ENCODE assay signal across 1 cellular context in the genomic region with DNA sequence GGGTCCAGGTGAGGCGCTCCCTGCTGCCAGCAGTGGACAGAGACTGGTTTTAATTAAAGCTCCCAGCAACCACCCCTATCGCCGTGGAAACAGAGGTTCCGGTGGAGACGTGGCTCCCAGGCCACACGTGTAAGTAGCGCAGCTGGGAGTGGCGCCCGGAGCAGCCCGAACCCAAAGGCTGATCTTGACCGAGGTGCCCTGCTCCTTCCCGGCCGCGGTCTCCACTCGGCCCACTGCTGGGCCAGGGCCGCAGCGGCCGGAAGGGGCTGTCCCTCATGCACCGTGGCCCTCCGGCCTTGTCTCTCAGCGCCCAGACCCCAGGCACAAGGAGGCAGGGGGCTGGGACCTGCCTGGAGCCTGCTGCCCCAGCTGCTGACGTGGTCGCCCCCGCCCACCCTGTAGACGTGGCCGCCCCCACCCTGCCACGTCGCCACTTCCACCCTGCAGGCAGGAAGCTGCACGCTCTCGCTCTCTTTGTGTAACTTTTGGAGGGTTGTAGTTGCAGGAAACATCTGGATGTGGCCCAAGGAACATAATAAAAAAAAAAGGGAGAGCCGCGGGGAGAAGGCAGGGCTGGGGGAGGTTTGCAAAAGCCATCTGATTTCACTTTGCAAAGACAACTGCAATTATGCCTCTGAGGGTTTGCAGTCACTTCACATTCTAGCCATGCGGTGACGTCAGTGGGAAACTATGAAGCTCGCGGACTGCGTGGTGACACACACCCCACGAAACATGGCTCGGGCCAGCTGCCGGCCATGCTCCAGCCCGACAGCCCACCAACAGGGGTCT.
TF ChIP-seq lines count a peak whose summit lies in the region.

No MANE protein-coding gene starts in this region.

TF ChIP-seq in GM23338, 12 proteins besides CTCF, POLR2A, EP300 and RAD21:
- TF ChIP-seq, protein P1, sequence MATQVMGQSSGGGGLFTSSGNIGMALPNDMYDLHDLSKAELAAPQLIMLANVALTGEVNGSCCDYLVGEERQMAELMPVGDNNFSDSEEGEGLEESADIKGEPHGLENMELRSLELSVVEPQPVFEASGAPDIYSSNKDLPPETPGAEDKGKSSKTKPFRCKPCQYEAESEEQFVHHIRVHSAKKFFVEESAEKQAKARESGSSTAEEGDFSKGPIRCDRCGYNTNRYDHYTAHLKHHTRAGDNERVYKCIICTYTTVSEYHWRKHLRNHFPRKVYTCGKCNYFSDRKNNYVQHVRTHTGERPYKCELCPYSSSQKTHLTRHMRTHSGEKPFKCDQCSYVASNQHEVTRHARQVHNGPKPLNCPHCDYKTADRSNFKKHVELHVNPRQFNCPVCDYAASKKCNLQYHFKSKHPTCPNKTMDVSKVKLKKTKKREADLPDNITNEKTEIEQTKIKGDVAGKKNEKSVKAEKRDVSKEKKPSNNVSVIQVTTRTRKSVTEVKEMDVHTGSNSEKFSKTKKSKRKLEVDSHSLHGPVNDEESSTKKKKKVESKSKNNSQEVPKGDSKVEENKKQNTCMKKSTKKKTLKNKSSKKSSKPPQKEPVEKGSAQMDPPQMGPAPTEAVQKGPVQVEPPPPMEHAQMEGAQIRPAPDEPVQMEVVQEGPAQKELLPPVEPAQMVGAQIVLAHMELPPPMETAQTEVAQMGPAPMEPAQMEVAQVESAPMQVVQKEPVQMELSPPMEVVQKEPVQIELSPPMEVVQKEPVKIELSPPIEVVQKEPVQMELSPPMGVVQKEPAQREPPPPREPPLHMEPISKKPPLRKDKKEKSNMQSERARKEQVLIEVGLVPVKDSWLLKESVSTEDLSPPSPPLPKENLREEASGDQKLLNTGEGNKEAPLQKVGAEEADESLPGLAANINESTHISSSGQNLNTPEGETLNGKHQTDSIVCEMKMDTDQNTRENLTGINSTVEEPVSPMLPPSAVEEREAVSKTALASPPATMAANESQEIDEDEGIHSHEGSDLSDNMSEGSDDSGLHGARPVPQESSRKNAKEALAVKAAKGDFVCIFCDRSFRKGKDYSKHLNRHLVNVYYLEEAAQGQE (IDR thresholded peaks at IDR 0.05; ENCODE audit: unreplicated experiment): no peak
- no peak for TF ChIP-seq ZNF114 (CRISPR knock-in tag; IDR thresholded peaks at IDR 0.05)
- TF ChIP-seq EZH2phosphoT487 (IDR thresholded peaks at IDR 0.05; ENCODE audit: unreplicated experiment): no peak
- no peak for TF ChIP-seq EZH2 (IDR thresholded peaks at IDR 0.05; ENCODE audit: low read depth, unreplicated experiment)
